Comparison of ENCODE assay signal across 26 cellular contexts in genomic region chr11:83472328-83472727, GRCh38.
"Had no signal": no experiment of that assay in that cellular context is flagged by ENCODE, and none has a peak within 500 bp of the region (broad histone marks: within the 10 kb centered on the region; RNA-seq: fewer than 3 reads in every experiment).

No MANE protein-coding gene starts in this region.

- H3K36me3 Mint-ChIP-seq: activated CD8-positive, alpha-beta memory T cell treated with anti-CD3 and anti-CD28 coated beads, Interleukin-2, amount 10 ng/mL, durations not matched to agents 7 days and 5 days; activated naive CD4-positive, alpha-beta T cell treated with anti-CD3 and anti-CD28 coated beads, Interleukin-2, amount 10 ng/mL, durations not matched to agents 7 days and 5 days; natural killer cell; type B pancreatic cell had no signal

- H3K4me1 Mint-ChIP-seq: activated CD4-positive, alpha-beta T cell treated with anti-CD3 and anti-CD28 coated beads, Interleukin-2, amount 10 ng/mL, durations not matched to agents 7 days and 5 days; activated CD8-positive, alpha-beta memory T cell treated with anti-CD3 and anti-CD28 coated beads, Interleukin-2, amount 10 ng/mL, durations not matched to agents 7 days and 5 days; activated naive CD4-positive, alpha-beta T cell treated with anti-CD3 and anti-CD28 coated beads, Interleukin-2, amount 10 ng/mL, durations not matched to agents 7 days and 5 days; natural killer cell had no signal

- H3K4me3 ChIP-seq: adrenal gland, ascending aorta, pancreas, psoas muscle, thoracic aorta had no signal

- DNase-seq: activated CD4-positive, alpha-beta T cell treated with anti-CD3 and anti-CD28 coated beads, Interleukin-2, amount 10 ng/mL, durations not matched to agents 7 days and 5 days; activated CD8-positive, alpha-beta memory T cell treated with anti-CD3 and anti-CD28 coated beads, Interleukin-2, amount 10 ng/mL, durations not matched to agents 7 days and 5 days; activated CD8-positive, alpha-beta T cell treated with anti-CD3 and anti-CD28 coated beads for 36 hours; activated effector memory CD4-positive, alpha-beta T cell treated with anti-CD3 and anti-CD28 coated beads, Interleukin-2, amount 50 U/mL, for 16 hours; activated naive CD4-positive, alpha-beta T cell treated with anti-CD3 and anti-CD28 coated beads, Interleukin-2, amount 10 ng/mL, durations not matched to agents 7 days and 5 days; activated T-cell treated with anti-CD3 and anti-CD28 coated beads for 4 hours; adrenal gland; brain microvascular endothelial cell; caudate nucleus; dermis blood vessel endothelial cell; effector memory CD4-positive, alpha-beta T cell; hippocampal formation; left ventricle myocardium superior; mammary epithelial cell; midbrain; natural killer cell; pancreas; psoas muscle; right cardiac atrium; stimulated activated CD4-positive, alpha-beta T cell treated with anti-CD3 and anti-CD28 coated beads, Interleukin-1b, Interleukin-23, amount 100 ng/mL, for 48 hours had no signal

- H3K27me3 ChIP-seq: adrenal gland, ascending aorta, brain microvascular endothelial cell, pancreas had no signal

- H3K36me3 ChIP-seq: adrenal gland, ascending aorta, brain microvascular endothelial cell, pancreas, thoracic aorta had no signal

- H3K4me1 ChIP-seq: adrenal gland, ascending aorta, pancreas, psoas muscle had no signal

- H3K9me3 ChIP-seq: adrenal gland, ascending aorta, pancreas, psoas muscle, thoracic aorta had no signal

- H3K27ac Mint-ChIP-seq: activated CD4-positive, alpha-beta T cell treated with anti-CD3 and anti-CD28 coated beads, Interleukin-2, amount 10 ng/mL, durations not matched to agents 7 days and 5 days; activated CD8-positive, alpha-beta memory T cell treated with anti-CD3 and anti-CD28 coated beads, Interleukin-2, amount 10 ng/mL, durations not matched to agents 7 days and 5 days; activated CD8-positive, alpha-beta T cell treated with anti-CD3 and anti-CD28 coated beads for 36 hours; activated naive CD4-positive, alpha-beta T cell treated with anti-CD3 and anti-CD28 coated beads, Interleukin-2, amount 10 ng/mL, durations not matched to agents 7 days and 5 days; natural killer cell; T-helper 2 cell treated with Interferon-gamma antibody and Interleukin-4, amounts not matched to agents 5 μg/mL and 100 μg/mL, for 36 hours; type B pancreatic cell had no signal

- H3K4me3 Mint-ChIP-seq: activated CD4-positive, alpha-beta T cell treated with anti-CD3 and anti-CD28 coated beads, Interleukin-2, amount 10 ng/mL, durations not matched to agents 7 days and 5 days; activated CD8-positive, alpha-beta memory T cell treated with anti-CD3 and anti-CD28 coated beads, Interleukin-2, amount 10 ng/mL, durations not matched to agents 7 days and 5 days; activated CD8-positive, alpha-beta T cell treated with anti-CD3 and anti-CD28 coated beads for 36 hours; activated naive CD4-positive, alpha-beta T cell treated with anti-CD3 and anti-CD28 coated beads, Interleukin-2, amount 10 ng/mL, durations not matched to agents 7 days and 5 days; natural killer cell; T-helper 2 cell treated with Interferon-gamma antibody and Interleukin-4, amounts not matched to agents 5 μg/mL and 100 μg/mL, for 36 hours; type B pancreatic cell had no signal

- H3K9me3 Mint-ChIP-seq: activated CD4-positive, alpha-beta T cell treated with anti-CD3 and anti-CD28 coated beads, Interleukin-2, amount 10 ng/mL, durations not matched to agents 7 days and 5 days; activated CD8-positive, alpha-beta T cell treated with anti-CD3 and anti-CD28 coated beads for 36 hours; activated naive CD4-positive, alpha-beta T cell treated with anti-CD3 and anti-CD28 coated beads, Interleukin-2, amount 10 ng/mL, durations not matched to agents 7 days and 5 days; natural killer cell; T-helper 2 cell treated with Interferon-gamma antibody and Interleukin-4, amounts not matched to agents 5 μg/mL and 100 μg/mL, for 36 hours; type B pancreatic cell had no signal

- H3K27ac ChIP-seq: adrenal gland, ascending aorta, brain microvascular endothelial cell, pancreas, psoas muscle, thoracic aorta, VCaP had no signal

- ATAC-seq: activated CD4-positive, CD25-positive, alpha-beta regulatory T cell treated with anti-CD3 and anti-CD28 coated beads, Interleukin-2, amount 50 U/mL, for 24 hours; activated CD8-positive, alpha-beta memory T cell treated with anti-CD3 and anti-CD28 coated beads, Interleukin-2, amount 10 ng/mL, durations not matched to agents 7 days and 5 days; activated CD8-positive, alpha-beta T cell treated with anti-CD3 and anti-CD28 coated beads for 36 hours; left ventricle myocardium superior; natural killer cell; pancreas; psoas muscle; right cardiac atrium had no signal
